11 cellular contexts compared by ENCODE assay signal in genomic region chr5:14218897-14219573, GRCh38.
DNase-seq lines count a peak whose midpoint lies in the region; ATAC-seq and TF ChIP-seq lines count a peak whose summit lies in the region.
"Had no signal": no experiment of that assay in that cellular context is flagged by ENCODE, and none has a peak within 500 bp of the region (broad histone marks: within the 10 kb centered on the region; RNA-seq: fewer than 3 reads in every experiment).

No MANE protein-coding gene starts in this region.

- peaks cover 56% of the 10 kb centered on the region; the same call in 1 of the 2 replicates for H3K79me2 ChIP-seq in OCI-LY7 (ENCODE audit: insufficient read depth, low read depth, low read length)

- no peaks in the 10 kb centered on the region for H4K20me1 ChIP-seq in OCI-LY7 (ENCODE audit: insufficient read depth, low read length)

- ATAC-seq in lung (ENCODE audit: insufficient read depth, low FRiP score) = no peak
- no peak for ATAC-seq in HG03460 (IDR thresholded peaks at IDR 0.05; ENCODE audit: unreplicated experiment)

- H3K27me3 ChIP-seq in lung (ENCODE audit: control insufficient read depth, insufficient read depth) = no peaks in the 10 kb centered on the region

- H3K4me1 ChIP-seq in OCI-LY7 (ENCODE audit: insufficient read depth, low read length, poor library complexity, severe bottlenecking) (peaks cover 99% of the 10 kb centered on the region), lung (ENCODE audit: control insufficient read depth in 2 of 2, insufficient read depth in 2 of 2, low read length in 2 of 2) (peaks cover 19 to 38% of the 10 kb centered on the region in 2 donors)

- intact Hi-C loops in OCI-LY7 (cut with micrococcal nuclease; ENCODE audit: unreplicated experiment) = no loop called here

- H2AFZ ChIP-seq in OCI-LY7 (ENCODE audit: low read length) = no peak overlapping the region

- no peaks in the 10 kb centered on the region for H3K36me3 ChIP-seq in OCI-LY7 (ENCODE audit: insufficient read depth, low read length)
- H3K36me3 ChIP-seq in lung (ENCODE audit: control insufficient read depth in 2 of 2, insufficient read depth in 2 of 2, low read length in 2 of 2) = no peaks in the 10 kb centered on the region

- BruUV-seq in OCI-LY7 (replicated peaks; lab: Mats Ljungman, UMichigan) = no TSS peak

- POLR2A ChIA-PET in OCI-LY7 (lab: Charles Lee) = interaction anchor here (0.7 kb wide), 2 partner anchors 15 to 355 kb away, joined by 3 to 4 read pairs; no protein-coding TSS in a partner anchor

- peak overlapping the region; percentile 5 for H3K27ac ChIP-seq in OCI-LY7 (ENCODE audit: low read depth, low read length, poor library complexity, severe bottlenecking)
- peak overlapping the region; percentile 50 for H3K27ac ChIP-seq in coronary artery
- H3K27ac ChIP-seq in lung (ENCODE audit: low read depth in 1 of 2, low read length in 1 of 2) = peak overlapping the region; percentile 13 to 89

- H3K4me3 ChIP-seq in OCI-LY7 (ENCODE audit: low read depth, low read length, poor library complexity, severe bottlenecking) (peak overlapping the region; percentile 4), coronary artery (no peak overlapping the region), lung (no peak overlapping the region)

- TF ChIP-seq CTCF in OCI-LY7 (conservative IDR thresholded peaks at IDR 0.05; ENCODE audit: low read length) (no peak), coronary artery (IDR thresholded peaks at IDR 0.05) (no peak), lung (IDR thresholded peaks at IDR 0.05; ENCODE audit: control extremely low read depth, extremely low read depth) (no peak)

- WGBS in lung, 2 donors = 55 to 76% methylated on average over 10 of the region's 10 CpGs

- DNase-seq in OCI-LY7 (ENCODE audit: low spot score) = no peak
- DNase-seq in coronary artery (ENCODE audit: low spot score) = no peak
- DNase-seq in lung (ENCODE audit: low spot score) = no peak
- DNase-seq in superior temporal gyrus (ENCODE audit: extremely low spot score) = peak; percentile 52
- no peak for DNase-seq in DMS114 treated with DMSO at 0.1 percent for 48 hours (lab: John Stamatoyannopoulos, UW; ENCODE audit: unreplicated experiment)
- DNase-seq in AG08395 (ENCODE audit: low spot score) = no peak
- DNase-seq in NCI-H187 (lab: John Stamatoyannopoulos, UW) = no peak
- DNase-seq: activated T-cell treated with anti-CD3 and anti-CD28 coated beads, Interleukin-2, amount 50 U/mL, for 48 hours; DMS79; NCI-H526 had no signal

- CTCF ChIA-PET in OCI-LY7 (lab: Charles Lee; ENCODE audit: unreplicated experiment) = no interaction called here

- no peaks in the 10 kb centered on the region for H3K9me3 ChIP-seq in OCI-LY7 (ENCODE audit: low read length)
- H3K9me3 ChIP-seq in lung (ENCODE audit: control insufficient read depth in 2 of 2, insufficient read depth in 1 of 2, low read length in 1 of 2) = no peaks in the 10 kb centered on the region

- H3K9me2 ChIP-seq in OCI-LY7 (ENCODE audit: insufficient read depth, low read length) = no peaks in the 10 kb centered on the region

- peak overlapping the region; percentile 43 for H3K4me2 ChIP-seq in OCI-LY7 (ENCODE audit: low read length)
